In the genomic region with DNA sequence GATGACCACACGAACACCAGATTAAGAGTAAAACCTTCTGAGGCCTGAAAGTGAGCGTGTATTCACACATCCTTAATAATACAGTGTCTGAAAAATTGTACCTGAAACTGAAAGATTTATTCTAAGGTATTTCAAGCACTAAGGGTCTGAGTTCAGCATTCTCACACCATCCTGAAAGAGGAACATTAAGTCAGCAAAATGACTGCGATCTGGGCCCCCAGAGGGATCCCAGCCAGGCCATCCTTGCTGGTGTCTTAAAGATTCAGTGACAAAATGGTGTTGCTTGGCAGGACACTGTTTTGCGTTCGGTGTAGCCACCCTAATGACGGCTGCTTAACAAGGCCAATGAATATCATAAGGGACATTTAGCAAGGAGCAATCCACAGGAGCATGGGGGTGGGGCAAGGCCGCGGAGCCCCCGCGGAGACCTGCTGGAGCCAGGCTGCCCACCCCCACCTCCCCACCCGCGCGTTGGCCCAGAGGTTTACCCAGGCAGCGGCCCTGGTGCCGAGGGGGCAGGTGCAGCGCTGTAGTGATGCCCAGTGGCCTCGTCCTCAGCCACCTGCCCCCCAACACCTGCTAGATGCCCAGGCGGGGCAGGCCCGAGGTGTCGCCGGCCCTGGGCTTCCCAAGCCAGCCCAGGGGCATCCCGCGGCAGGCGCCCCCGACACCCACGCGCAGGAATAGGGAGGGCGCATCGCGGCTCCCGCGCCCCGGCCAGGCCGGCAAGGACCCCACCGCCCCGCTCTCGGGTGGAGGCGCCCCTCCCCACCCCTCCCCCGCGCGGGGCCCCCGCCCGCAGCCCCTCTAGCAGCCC, we compare ENCODE assay signal across 1 cellular context.
TF ChIP-seq lines count a peak whose summit lies in the region.

No MANE protein-coding gene starts in this region.

TF ChIP-seq in IMR-90, 13 proteins besides CTCF, POLR2A, EP300 and RAD21 (continued from another document):
- TF ChIP-seq, protein P1, sequence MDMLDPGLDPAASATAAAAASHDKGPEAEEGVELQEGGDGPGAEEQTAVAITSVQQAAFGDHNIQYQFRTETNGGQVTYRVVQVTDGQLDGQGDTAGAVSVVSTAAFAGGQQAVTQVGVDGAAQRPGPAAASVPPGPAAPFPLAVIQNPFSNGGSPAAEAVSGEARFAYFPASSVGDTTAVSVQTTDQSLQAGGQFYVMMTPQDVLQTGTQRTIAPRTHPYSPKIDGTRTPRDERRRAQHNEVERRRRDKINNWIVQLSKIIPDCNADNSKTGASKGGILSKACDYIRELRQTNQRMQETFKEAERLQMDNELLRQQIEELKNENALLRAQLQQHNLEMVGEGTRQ (IDR thresholded peaks at IDR 0.05; ENCODE audit: low read depth, low read length), result no peak
- TF ChIP-seq MAZ (IDR thresholded peaks at IDR 0.05; ENCODE audit: borderline replicate concordance, low read depth, low read length), result no peak
- TF ChIP-seq NFE2L2 (IDR thresholded peaks at IDR 0.05; ENCODE audit: low read depth, low read length), result no peak
- no peak for TF ChIP-seq CHD1 (IDR thresholded peaks at IDR 0.05; ENCODE audit: low read depth, low read length)
- no peak for TF ChIP-seq MAFK (IDR thresholded peaks at IDR 0.05; ENCODE audit: low read depth, low read length)
- no peak for TF ChIP-seq CEBPB (IDR thresholded peaks at IDR 0.05; ENCODE audit: low read depth, low read length)
- no peak for TF ChIP-seq SMC3 (IDR thresholded peaks at IDR 0.05; ENCODE audit: low read depth, low read length)
